Comparison of ENCODE assay signal across 24 cellular contexts in genomic region chr9:36840895-36841536, GRCh38.
DNase-seq lines count a peak whose midpoint lies in the region; ATAC-seq, FAIRE-seq and TF ChIP-seq lines count a peak whose summit lies in the region.
"Had no signal": no experiment of that assay in that cellular context is flagged by ENCODE, and none has a peak within 500 bp of the region (broad histone marks: within the 10 kb centered on the region; RNA-seq: fewer than 3 reads in every experiment).

No MANE protein-coding gene starts in this region.

- no peaks in the 10 kb centered on the region for H3K4me1 Mint-ChIP-seq in activated CD4-positive, alpha-beta T cell treated with anti-CD3 and anti-CD28 coated beads for 36 hours
- peaks cover 4% of the 10 kb centered on the region for H3K4me1 Mint-ChIP-seq in type B pancreatic cell (ENCODE audit: unreplicated experiment)

- intact Hi-C loops in activated CD4-positive, alpha-beta T cell treated with anti-CD3 and anti-CD28 coated beads for 36 hours (cut with DNase I, micrococcal nuclease), result no loop called here

- H3K9me3 Mint-ChIP-seq in activated CD4-positive, alpha-beta T cell treated with anti-CD3 and anti-CD28 coated beads for 36 hours (ENCODE audit: low read depth), result no peaks in the 10 kb centered on the region
- no peaks in the 10 kb centered on the region for H3K9me3 Mint-ChIP-seq in type B pancreatic cell
- H3K9me3 Mint-ChIP-seq: activated naive CD4-positive, alpha-beta T cell treated with anti-CD3 and anti-CD28 coated beads for 36 hours; CD8-positive, alpha-beta T cell; H9 had no signal

- no peak for TF ChIP-seq RAD21 in SK-N-SH (IDR thresholded peaks at IDR 0.05; ENCODE audit: low read length)

- H3K4me3 ChIP-seq in H7 (ENCODE audit: insufficient read depth, low read depth, low read length), result no peak overlapping the region
- H3K4me3 ChIP-seq in SK-N-SH (ENCODE audit: low read depth in 2 of 2, low read length in 1 of 2), result no peak overlapping the region
- H3K4me3 ChIP-seq: SJSA1, suprapubic skin had no signal

- CTCF ChIA-PET in activated CD4-positive, alpha-beta T cell treated with anti-CD3 and anti-CD28 coated beads for 36 hours (lab: Charles Lee), result interaction anchor here (0.9 kb wide), 1 partner anchor 12 kb away, joined by 4 read pairs; no protein-coding TSS in a partner anchor
- CTCF ChIA-PET in SK-N-SH (lab: Yijun Ruan, JAX), result interaction anchor here (1.3 to 1.5 kb wide), 2 partner anchors 10 to 33 kb away, joined by 3 to 6 read pairs; no protein-coding TSS in a partner anchor

- H3K27ac ChIP-seq in SK-N-SH (ENCODE audit: low read depth in 2 of 2, low read length in 1 of 2), result no peak overlapping the region
- H3K27ac ChIP-seq: foreskin keratinocyte, SJSA1, suprapubic skin had no signal

- DNase-seq in activated CD4-positive, alpha-beta T cell treated with anti-CD3 and anti-CD28 coated beads for 36 hours, result no peak
- DNase-seq in activated CD4-positive, alpha-beta T cell treated with anti-CD3 and anti-CD28 coated beads for 48 hours, result no peak
- peak; percentile 11 for DNase-seq in NCI-H345 treated with DMSO at 0.1 percent for 48 hours (lab: John Stamatoyannopoulos, UW; ENCODE audit: unreplicated experiment)
- DNase-seq in fibroblast of peridontal ligament (ENCODE audit: extremely low read depth), result peak; percentile 4
- DNase-seq in type B pancreatic cell (ENCODE audit: extremely low spot score, unreplicated experiment), result no peak
- no peak for DNase-seq in H54 (ENCODE audit: insufficient read length, low spot score)
- DNase-seq in H7, result no peak
- DNase-seq in SK-N-SH, result no peak
- DNase-seq: ACHN; activated CD4-positive, alpha-beta T cell treated with anti-CD3 and anti-CD28 coated beads for 4 hours; activated CD8-positive, alpha-beta memory T cell treated with anti-CD3 and anti-CD28 coated beads, Interleukin-2, amount 50 U/mL, for 48 hours; activated naive CD4-positive, alpha-beta T cell treated with anti-CD3 and anti-CD28 coated beads for 36 hours; CD8-positive, alpha-beta T cell; DND-41; H9; left cardiac atrium; stimulated activated CD4-positive, alpha-beta T cell treated with anti-CD3 and anti-CD28 coated beads, Interleukin-2, amount 100 ng/mL, for 24 hours; T1000 had no signal

- H3K9me2 ChIP-seq in SK-N-SH, result no peaks in the 10 kb centered on the region

- H3K27me3 Mint-ChIP-seq in activated CD4-positive, alpha-beta T cell treated with anti-CD3 and anti-CD28 coated beads for 36 hours, result no peaks in the 10 kb centered on the region
- peaks cover 41% of the 10 kb centered on the region for H3K27me3 Mint-ChIP-seq in type B pancreatic cell

- H3K4me1 ChIP-seq in SK-N-SH (ENCODE audit: control insufficient read depth in 1 of 2, insufficient read depth in 2 of 2, low read depth in 1 of 2, low read length in 1 of 2), result peaks cover 0 to 3% of the 10 kb centered on the region in 2 experiments; a peak in 1 of 4 replicates
- H3K4me1 ChIP-seq: foreskin keratinocyte, SJSA1, suprapubic skin had no signal

- no peak overlapping the region for H2AFZ ChIP-seq in SK-N-SH (ENCODE audit: low read depth)

- TF ChIP-seq EP300 in SK-N-SH (IDR thresholded peaks at IDR 0.05; ENCODE audit: borderline replicate concordance in 1 of 2, low read depth in 1 of 2, low read length in 1 of 2), result no peak

- H3K27ac Mint-ChIP-seq in activated CD4-positive, alpha-beta T cell treated with anti-CD3 and anti-CD28 coated beads for 36 hours, result no peak overlapping the region
- peak overlapping the region; percentile 48 for H3K27ac Mint-ChIP-seq in type B pancreatic cell
- H3K27ac Mint-ChIP-seq: activated naive CD4-positive, alpha-beta T cell treated with anti-CD3 and anti-CD28 coated beads for 36 hours; CD8-positive, alpha-beta T cell; H9 had no signal

- no peak for TF ChIP-seq POLR2A in H54 (IDR thresholded peaks at IDR 0.05; ENCODE audit: low read depth, low read length)

- TF ChIP-seq CTCF in type B pancreatic cell (conservative IDR thresholded peaks at IDR 0.05) (no peak), SK-N-SH (IDR thresholded peaks at IDR 0.05) (no peak)

- no peak overlapping the region for H3K4me3 Mint-ChIP-seq in activated CD4-positive, alpha-beta T cell treated with anti-CD3 and anti-CD28 coated beads for 36 hours
- H3K4me3 Mint-ChIP-seq in type B pancreatic cell, result no peak overlapping the region
- H3K4me3 Mint-ChIP-seq: activated naive CD4-positive, alpha-beta T cell treated with anti-CD3 and anti-CD28 coated beads for 36 hours; CD8-positive, alpha-beta T cell; H9 had no signal

- no peak overlapping the region for H3K9ac ChIP-seq in SK-N-SH

- no peaks in the 10 kb centered on the region for H3K9me3 ChIP-seq in SK-N-SH
- H3K9me3 ChIP-seq: SJSA1, suprapubic skin had no signal

- H3K4me2 ChIP-seq in SK-N-SH, result no peak overlapping the region

- H3K36me3 Mint-ChIP-seq in activated CD4-positive, alpha-beta T cell treated with anti-CD3 and anti-CD28 coated beads for 36 hours (ENCODE audit: low read depth), result no peaks in the 10 kb centered on the region
- H3K36me3 Mint-ChIP-seq in type B pancreatic cell, result no peaks in the 10 kb centered on the region
- H3K36me3 Mint-ChIP-seq: CD8-positive, alpha-beta T cell had no signal

- H4K20me1 ChIP-seq in SK-N-SH (ENCODE audit: insufficient read depth), result no peaks in the 10 kb centered on the region

- ATAC-seq in activated CD4-positive, alpha-beta T cell treated with anti-CD3 and anti-CD28 coated beads for 36 hours, result peak; percentile 44
- ATAC-seq: CD8-positive, alpha-beta T cell; foreskin keratinocyte had no signal

- no peaks in the 10 kb centered on the region for H3K79me2 ChIP-seq in SK-N-SH (ENCODE audit: insufficient read depth)

- H3K27me3 ChIP-seq in H7 (ENCODE audit: control insufficient read depth, insufficient read depth, low read length) (no peaks in the 10 kb centered on the region), SK-N-SH (ENCODE audit: insufficient read depth) (no peaks in the 10 kb centered on the region; the same call in 1 of the 2 replicates)
- H3K27me3 ChIP-seq: suprapubic skin had no signal

- POLR2A ChIA-PET in activated CD4-positive, alpha-beta T cell treated with anti-CD3 and anti-CD28 coated beads for 36 hours (lab: Charles Lee), result no interaction called here
- POLR2A ChIA-PET in SK-N-SH (lab: Yijun Ruan, JAX), result no interaction called here

- H3K36me3 ChIP-seq in H7 (replicated peaks; ENCODE audit: control insufficient read depth, insufficient read depth, low read length) (no peaks in the 10 kb centered on the region), SK-N-SH (replicated peaks in 1 of 2; ENCODE audit: control insufficient read depth in 1 of 2, insufficient read depth in 2 of 2, low read length in 1 of 2) (no peaks in the 10 kb centered on the region)
- H3K36me3 ChIP-seq: SJSA1, suprapubic skin had no signal

- no peaks in the 10 kb centered on the region for H3F3A ChIP-seq in SK-N-SH (replicated peaks; ENCODE audit: insufficient read depth)

- no peak for FAIRE-seq in H54 (lab: Jason Lieb, UNC)
- FAIRE-seq: astrocyte, endometrium, HTR-8/SVneo had no signal

- WGBS in SK-N-SH (ENCODE audit: low lambda C conversion rate), result 78% methylated on average over 2 of the region's 2 CpGs

TF ChIP-seq in SK-N-SH, 30 proteins besides CTCF, POLR2A, EP300 and RAD21 (continues in another document):
- no peak for TF ChIP-seq PBX3 (IDR thresholded peaks at IDR 0.05)
- no peak for TF ChIP-seq IRF3 (IDR thresholded peaks at IDR 0.05; ENCODE audit: low read depth, low read length)
- TF ChIP-seq TCF12 (IDR thresholded peaks at IDR 0.05), result no peak
- TF ChIP-seq RXRA (IDR thresholded peaks at IDR 0.05; ENCODE audit: borderline replicate concordance, low read depth), result no peak
- no peak for TF ChIP-seq FOXM1 (IDR thresholded peaks at IDR 0.05; ENCODE audit: low read depth)
- TF ChIP-seq MEF2A (IDR thresholded peaks at IDR 0.05; ENCODE audit: borderline replicate concordance, low read depth), result no peak
- TF ChIP-seq RCOR1 (IDR thresholded peaks at IDR 0.05; ENCODE audit: low read length), result no peak
- no peak for TF ChIP-seq POLR2AphosphoS5 (IDR thresholded peaks at IDR 0.05; ENCODE audit: low read depth, low read length)
- TF ChIP-seq JUND (IDR thresholded peaks at IDR 0.05), result no peak
- no peak for TF ChIP-seq GATA2 (CRISPR knock-in tag; IDR thresholded peaks at IDR 0.05)
- TF ChIP-seq ELF1 (IDR thresholded peaks at IDR 0.05), result no peak
- no peak for TF ChIP-seq TEAD4 (IDR thresholded peaks at IDR 0.05; ENCODE audit: borderline replicate concordance, insufficient read depth)
- TF ChIP-seq USF2 (IDR thresholded peaks at IDR 0.05; ENCODE audit: borderline replicate concordance, low read depth, low read length), result no peak
- no peak for TF ChIP-seq RFX5 (IDR thresholded peaks at IDR 0.05; ENCODE audit: low read length)

Comparison
In these comparisons a context has a peak if more than half of its experiments do, and no peak if none do; other contexts are left out.
1. DNase-seq: peak in NCI-H345 treated with DMSO at 0.1 percent for 48 hours (single experiment) and fibroblast of peridontal ligament (single experiment); none in activated CD4-positive, alpha-beta T cell treated with anti-CD3 and anti-CD28 coated beads for 36 hours (single experiment), activated CD4-positive, alpha-beta T cell treated with anti-CD3 and anti-CD28 coated beads for 48 hours (single experiment), type B pancreatic cell (single experiment), H54 (single experiment), H7 (single experiment) and SK-N-SH (single experiment).